Comparison of ENCODE assay signal across 1 cellular context in the genomic region with DNA sequence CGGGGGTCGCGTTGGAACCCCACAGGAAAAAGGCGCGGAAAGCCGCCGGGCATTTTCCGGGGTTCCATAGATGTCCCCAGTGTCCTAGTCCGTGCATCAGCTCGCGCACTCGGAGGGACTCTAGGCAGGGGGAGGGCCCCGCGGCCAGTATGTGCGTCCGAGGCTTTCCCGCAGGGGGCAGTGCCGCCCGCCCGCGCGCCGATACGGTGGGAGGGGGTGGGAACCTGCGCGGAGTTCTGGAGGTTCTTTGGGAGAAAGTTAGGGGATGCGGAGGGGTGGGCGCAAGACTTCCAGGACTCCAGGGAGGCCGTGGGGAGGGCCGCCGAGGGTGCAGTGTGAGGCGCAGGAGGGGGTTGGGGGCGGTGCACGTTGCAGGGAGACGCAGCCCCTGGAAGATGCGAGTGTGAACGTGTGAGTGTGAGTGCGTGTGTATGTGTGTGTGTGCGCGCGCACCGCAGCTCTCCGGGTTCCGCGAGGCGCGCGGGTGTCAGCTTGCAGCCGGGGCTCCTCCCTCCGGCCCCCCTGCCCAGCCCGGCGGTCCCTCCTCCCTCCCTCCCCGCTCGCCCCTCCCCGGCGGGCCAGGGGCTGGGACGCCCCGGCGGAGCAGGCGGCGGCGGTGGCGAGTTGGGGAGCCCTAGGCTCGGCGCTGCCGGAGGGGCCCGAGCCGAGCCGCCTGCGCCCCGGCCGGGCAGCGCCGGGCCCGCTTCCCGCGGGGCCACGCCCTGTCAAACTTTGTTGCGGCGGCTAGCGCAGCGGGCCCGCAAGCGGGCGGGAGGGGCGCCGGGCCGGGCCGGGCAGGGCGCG.
TF ChIP-seq lines count a peak whose summit lies in the region.

A gene with protein sequence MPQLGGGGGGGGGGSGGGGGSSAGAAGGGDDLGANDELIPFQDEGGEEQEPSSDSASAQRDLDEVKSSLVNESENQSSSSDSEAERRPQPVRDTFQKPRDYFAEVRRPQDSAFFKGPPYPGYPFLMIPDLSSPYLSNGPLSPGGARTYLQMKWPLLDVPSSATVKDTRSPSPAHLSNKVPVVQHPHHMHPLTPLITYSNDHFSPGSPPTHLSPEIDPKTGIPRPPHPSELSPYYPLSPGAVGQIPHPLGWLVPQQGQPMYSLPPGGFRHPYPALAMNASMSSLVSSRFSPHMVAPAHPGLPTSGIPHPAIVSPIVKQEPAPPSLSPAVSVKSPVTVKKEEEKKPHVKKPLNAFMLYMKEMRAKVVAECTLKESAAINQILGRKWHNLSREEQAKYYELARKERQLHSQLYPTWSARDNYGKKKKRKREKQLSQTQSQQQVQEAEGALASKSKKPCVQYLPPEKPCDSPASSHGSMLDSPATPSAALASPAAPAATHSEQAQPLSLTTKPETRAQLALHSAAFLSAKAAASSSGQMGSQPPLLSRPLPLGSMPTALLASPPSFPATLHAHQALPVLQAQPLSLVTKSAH (plus strand): TSS at position 559 of the 804 bp plus-strand sequence. CDS start 293 bp downstream, outside the sequence.

TF ChIP-seq in HCT116, 20 proteins besides CTCF, POLR2A, EP300 and RAD21 (continued from another document):
- TF ChIP-seq, protein P1, sequence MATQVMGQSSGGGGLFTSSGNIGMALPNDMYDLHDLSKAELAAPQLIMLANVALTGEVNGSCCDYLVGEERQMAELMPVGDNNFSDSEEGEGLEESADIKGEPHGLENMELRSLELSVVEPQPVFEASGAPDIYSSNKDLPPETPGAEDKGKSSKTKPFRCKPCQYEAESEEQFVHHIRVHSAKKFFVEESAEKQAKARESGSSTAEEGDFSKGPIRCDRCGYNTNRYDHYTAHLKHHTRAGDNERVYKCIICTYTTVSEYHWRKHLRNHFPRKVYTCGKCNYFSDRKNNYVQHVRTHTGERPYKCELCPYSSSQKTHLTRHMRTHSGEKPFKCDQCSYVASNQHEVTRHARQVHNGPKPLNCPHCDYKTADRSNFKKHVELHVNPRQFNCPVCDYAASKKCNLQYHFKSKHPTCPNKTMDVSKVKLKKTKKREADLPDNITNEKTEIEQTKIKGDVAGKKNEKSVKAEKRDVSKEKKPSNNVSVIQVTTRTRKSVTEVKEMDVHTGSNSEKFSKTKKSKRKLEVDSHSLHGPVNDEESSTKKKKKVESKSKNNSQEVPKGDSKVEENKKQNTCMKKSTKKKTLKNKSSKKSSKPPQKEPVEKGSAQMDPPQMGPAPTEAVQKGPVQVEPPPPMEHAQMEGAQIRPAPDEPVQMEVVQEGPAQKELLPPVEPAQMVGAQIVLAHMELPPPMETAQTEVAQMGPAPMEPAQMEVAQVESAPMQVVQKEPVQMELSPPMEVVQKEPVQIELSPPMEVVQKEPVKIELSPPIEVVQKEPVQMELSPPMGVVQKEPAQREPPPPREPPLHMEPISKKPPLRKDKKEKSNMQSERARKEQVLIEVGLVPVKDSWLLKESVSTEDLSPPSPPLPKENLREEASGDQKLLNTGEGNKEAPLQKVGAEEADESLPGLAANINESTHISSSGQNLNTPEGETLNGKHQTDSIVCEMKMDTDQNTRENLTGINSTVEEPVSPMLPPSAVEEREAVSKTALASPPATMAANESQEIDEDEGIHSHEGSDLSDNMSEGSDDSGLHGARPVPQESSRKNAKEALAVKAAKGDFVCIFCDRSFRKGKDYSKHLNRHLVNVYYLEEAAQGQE (IDR thresholded peaks at IDR 0.05; ENCODE audit: low read depth) = no peak
- no peak for TF ChIP-seq EGR1 (IDR thresholded peaks at IDR 0.05; ENCODE audit: low read depth)
- no peak for TF ChIP-seq SIN3A (IDR thresholded peaks at IDR 0.05; ENCODE audit: low read depth)
- TF ChIP-seq FOSL1 (IDR thresholded peaks at IDR 0.05; ENCODE audit: low read depth) = no peak
- TF ChIP-seq CEBPB (IDR thresholded peaks at IDR 0.05; ENCODE audit: low read depth) = no peak
- no peak for TF ChIP-seq SRF (IDR thresholded peaks at IDR 0.05; ENCODE audit: low read depth)
- TF ChIP-seq, protein P2, sequence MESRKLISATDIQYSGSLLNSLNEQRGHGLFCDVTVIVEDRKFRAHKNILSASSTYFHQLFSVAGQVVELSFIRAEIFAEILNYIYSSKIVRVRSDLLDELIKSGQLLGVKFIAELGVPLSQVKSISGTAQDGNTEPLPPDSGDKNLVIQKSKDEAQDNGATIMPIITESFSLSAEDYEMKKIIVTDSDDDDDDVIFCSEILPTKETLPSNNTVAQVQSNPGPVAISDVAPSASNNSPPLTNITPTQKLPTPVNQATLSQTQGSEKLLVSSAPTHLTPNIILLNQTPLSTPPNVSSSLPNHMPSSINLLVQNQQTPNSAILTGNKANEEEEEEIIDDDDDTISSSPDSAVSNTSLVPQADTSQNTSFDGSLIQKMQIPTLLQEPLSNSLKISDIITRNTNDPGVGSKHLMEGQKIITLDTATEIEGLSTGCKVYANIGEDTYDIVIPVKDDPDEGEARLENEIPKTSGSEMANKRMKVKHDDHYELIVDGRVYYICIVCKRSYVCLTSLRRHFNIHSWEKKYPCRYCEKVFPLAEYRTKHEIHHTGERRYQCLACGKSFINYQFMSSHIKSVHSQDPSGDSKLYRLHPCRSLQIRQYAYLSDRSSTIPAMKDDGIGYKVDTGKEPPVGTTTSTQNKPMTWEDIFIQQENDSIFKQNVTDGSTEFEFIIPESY (IDR thresholded peaks at IDR 0.05; ENCODE audit: extremely low read depth, insufficient replicate concordance, low read length) = no peak
- no peak for TF ChIP-seq JUND (IDR thresholded peaks at IDR 0.05)
- peak; percentile 37 for TF ChIP-seq YY1 (IDR thresholded peaks at IDR 0.05; ENCODE audit: extremely low read depth, insufficient replicate concordance, low read depth, low read length)
- TF ChIP-seq, protein P3, sequence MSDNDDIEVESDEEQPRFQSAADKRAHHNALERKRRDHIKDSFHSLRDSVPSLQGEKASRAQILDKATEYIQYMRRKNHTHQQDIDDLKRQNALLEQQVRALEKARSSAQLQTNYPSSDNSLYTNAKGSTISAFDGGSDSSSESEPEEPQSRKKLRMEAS (IDR thresholded peaks at IDR 0.05) = peak; percentile 74
- no peak for TF ChIP-seq ZFX (IDR thresholded peaks at IDR 0.05)
- TF ChIP-seq CBX3 (IDR thresholded peaks at IDR 0.05; ENCODE audit: low read depth) = no peak
- TF ChIP-seq POLR2AphosphoS5 (IDR thresholded peaks at IDR 0.05; ENCODE audit: low read depth, low read length) = peak; percentile 57
